30 cellular contexts compared by ENCODE assay signal in the genomic region with DNA sequence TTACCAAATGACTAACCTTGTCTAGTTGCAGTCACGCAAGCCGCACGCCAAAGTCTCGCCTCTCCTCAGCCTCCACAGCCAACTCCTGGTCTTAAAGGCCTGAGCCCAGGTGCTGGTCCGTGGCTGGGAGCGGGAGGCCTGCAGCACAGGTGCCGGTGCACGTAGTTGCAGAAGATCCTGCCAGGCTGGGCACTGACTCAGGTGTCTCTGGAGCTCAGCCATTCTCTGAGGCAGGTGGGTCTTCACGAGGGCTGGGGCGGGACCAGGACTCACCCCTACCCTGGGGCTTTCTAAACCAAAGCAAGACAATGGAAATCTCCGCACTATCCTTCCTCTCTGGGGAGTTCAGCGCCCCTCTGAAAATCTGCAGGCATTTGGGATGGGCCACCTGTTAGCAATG.
A peak's percentile ranks its signal among the peaks of the same experiment; 100 is the strongest.
DNase-seq lines count a peak whose midpoint lies in the region; ATAC-seq, FAIRE-seq and TF ChIP-seq lines count a peak whose summit lies in the region.
"Had no signal": no experiment of that assay in that cellular context is flagged by ENCODE, and none has a peak within 500 bp of the region (broad histone marks: within the 10 kb centered on the region; RNA-seq: fewer than 3 reads in every experiment).

No MANE protein-coding gene starts in this region.

- H3K27me3 ChIP-seq in K562 (ENCODE audit: control insufficient read depth in 2 of 2, insufficient read depth in 2 of 2, low read length in 2 of 2) (no peaks in the 10 kb centered on the region), iPS-18a (ENCODE audit: control insufficient read depth, insufficient read depth, low read length) (no peaks in the 10 kb centered on the region)

- H3K4me3 Mint-ChIP-seq in type B pancreatic cell (no peak overlapping the region), nephron progenitor cell (no peak overlapping the region)
- H3K4me3 Mint-ChIP-seq: activated naive CD8-positive, alpha-beta T cell treated with anti-CD3 and anti-CD28 coated beads, Interleukin-2, amount 10 ng/mL, durations not matched to agents 7 days and 5 days; activated T-cell treated with anti-CD3 and anti-CD28 coated beads, Interleukin-2, amount 50 U/mL, for 24 hours; CD4-positive, CD25-positive, alpha-beta regulatory T cell; T-helper 2 cell treated with Interferon-gamma antibody and Interleukin-4, amounts not matched to agents 5 μg/mL and 100 μg/mL, for 36 hours had no signal

- H3K9me3 ChIP-seq in K562 (replicated peaks; ENCODE audit: control insufficient read depth, insufficient read depth, low read depth, low read length) (no peaks in the 10 kb centered on the region), iPS-18a (ENCODE audit: control insufficient read depth, low read depth, low read length) (no peaks in the 10 kb centered on the region)
- H3K9me3 ChIP-seq: HAP-1, psoas muscle, thoracic aorta had no signal

- H3K4me1 Mint-ChIP-seq in type B pancreatic cell (ENCODE audit: unreplicated experiment) (peaks cover 27% of the 10 kb centered on the region), nephron progenitor cell (peaks cover 71% of the 10 kb centered on the region)

- H3K9ac ChIP-seq in K562 (ENCODE audit: insufficient read depth in 1 of 2, low read depth in 2 of 2, low read length in 2 of 2) (0 out of 4 replicates have a peak overlapping the region, but pooled peaks of 1 of the 2 experiments have one; percentile 54), iPS-18a (ENCODE audit: low read length) (peak overlapping the region; percentile 48)

- H3K4me3 ChIP-seq in K562 (no peak overlapping the region), iPS-18a (ENCODE audit: low read length) (no peak overlapping the region)
- H3K4me3 ChIP-seq: HAP-1, PC-9, psoas muscle, thoracic aorta had no signal

- no peak for TF ChIP-seq POLR2A in K562 (conservative IDR thresholded peaks at IDR 0.05)

- no peak for FAIRE-seq in K562 (lab: Jason Lieb, UNC)
- FAIRE-seq: G401.6, HTR-8/SVneo had no signal

- H3K9me3 Mint-ChIP-seq in type B pancreatic cell (no peaks in the 10 kb centered on the region), nephron progenitor cell (no peaks in the 10 kb centered on the region)
- H3K9me3 Mint-ChIP-seq: activated naive CD8-positive, alpha-beta T cell treated with anti-CD3 and anti-CD28 coated beads, Interleukin-2, amount 10 ng/mL, durations not matched to agents 7 days and 5 days; activated T-cell treated with anti-CD3 and anti-CD28 coated beads, Interleukin-2, amount 50 U/mL, for 24 hours; T-helper 2 cell treated with Interferon-gamma antibody and Interleukin-4, amounts not matched to agents 5 μg/mL and 100 μg/mL, for 36 hours had no signal

- intact Hi-C loops in K562 (cut with micrococcal nuclease): no loop called here

- H3K36me3 Mint-ChIP-seq in type B pancreatic cell (peaks cover 15% of the 10 kb centered on the region), nephron progenitor cell (ENCODE audit: low read depth) (peaks cover 11% of the 10 kb centered on the region)

- in situ Hi-C loops in K562 (cut with MboI): no loop called here

- no peak for TF ChIP-seq EP300 in K562 (IDR thresholded peaks at IDR 0.05; ENCODE audit: low read length)

- H3K4me2 ChIP-seq in K562 (ENCODE audit: insufficient read depth, low read length): no peak overlapping the region
- H3K4me2 ChIP-seq: PC-9 had no signal

- peak; percentile 35 for DNase-seq in NCI-H82 (lab: John Stamatoyannopoulos, UW)
- DNase-seq in NCI-H82 treated with DMSO at 0.1 percent for 48 hours (lab: John Stamatoyannopoulos, UW; ENCODE audit: unreplicated experiment): no peak
- DNase-seq in K562 (ENCODE audit: extremely low read depth in 1 of 4, low spot score in 3 of 4): no peak
- no peak for DNase-seq in type B pancreatic cell (ENCODE audit: extremely low spot score, unreplicated experiment)
- no peak for DNase-seq in EL
- no peak for DNase-seq in kidney tubule cell (ENCODE audit: low spot score)
- no peak for DNase-seq in nephron progenitor cell
- DNase-seq: activated CD4-positive, alpha-beta T cell treated with anti-CD3 and anti-CD28 coated beads for 48 hours; activated gamma-delta T cell; activated naive CD8-positive, alpha-beta T cell treated with anti-CD3 and anti-CD28 coated beads, Interleukin-2, amount 10 ng/mL, durations not matched to agents 7 days and 5 days; activated T-cell treated with anti-CD3 and anti-CD28 coated beads, Interleukin-2, amount 50 U/mL, for 24 hours; CD4-positive, CD25-positive, alpha-beta regulatory T cell; central memory CD4-positive, alpha-beta T cell; glutamatergic neuron; mammary epithelial cell; NCI-H2171; NCI-H510A; NK-92 treated with Interleukin-12 subunit alpha and Interleukin-12 subunit beta, amount 100 ng/mL, for 24 hours; nucleus accumbens; PC-9; psoas muscle; SHP77; stimulated activated naive CD8-positive, alpha-beta T cell treated with anti-CD3 and anti-CD28 coated beads, Interleukin-15, Interleukin-2, amounts not matched to agents 100 U/mL and 50 U/mL, for 24 hours had no signal

- H3K27me3 Mint-ChIP-seq in type B pancreatic cell: no peaks in the 10 kb centered on the region
- peaks cover 4% of the 10 kb centered on the region for H3K27me3 Mint-ChIP-seq in nephron progenitor cell (ENCODE audit: low read depth, poor library complexity)
- H3K27me3 Mint-ChIP-seq: activated naive CD8-positive, alpha-beta T cell treated with anti-CD3 and anti-CD28 coated beads, Interleukin-2, amount 10 ng/mL, durations not matched to agents 7 days and 5 days; activated T-cell treated with anti-CD3 and anti-CD28 coated beads, Interleukin-2, amount 50 U/mL, for 24 hours; CD4-positive, CD25-positive, alpha-beta regulatory T cell had no signal

- peaks cover 5% of the 10 kb centered on the region; the same call in 1 of the 2 replicates for H4K20me1 ChIP-seq in K562 (replicated peaks; ENCODE audit: control insufficient read depth, insufficient read depth, low read length)

- H3K27ac ChIP-seq in K562 (ENCODE audit: extremely low read depth, low read depth, low read length): no peak overlapping the region
- peak overlapping the region; percentile 61 for H3K27ac ChIP-seq in iPS-18a (ENCODE audit: low read length)
- H3K27ac ChIP-seq: 22Rv1, PC-9, psoas muscle, thoracic aorta had no signal

- CTCF ChIA-PET in K562 (lab: Yijun Ruan, JAX; ENCODE audit: low intra/inter-chr PET ratio): no interaction called here

- H3K4me1 ChIP-seq in K562 (replicated peaks in 1 of 2; ENCODE audit: control insufficient read depth in 2 of 2, insufficient read depth in 2 of 2, low read length in 2 of 2): peaks cover 6 to 29% of the 10 kb centered on the region in 2 experiments; a peak in 4 of 5 replicates
- peaks cover 38% of the 10 kb centered on the region for H3K4me1 ChIP-seq in iPS-18a (ENCODE audit: control insufficient read depth, low read depth, low read length)
- H3K4me1 ChIP-seq: psoas muscle had no signal

- H3K79me2 ChIP-seq in K562 (ENCODE audit: control insufficient read depth, insufficient read depth, low read length): no peaks in the 10 kb centered on the region

- no peak for ATAC-seq in K562
- ATAC-seq: psoas muscle had no signal

- peak overlapping the region; percentile 27 for H3K27ac Mint-ChIP-seq in type B pancreatic cell
- no peak overlapping the region for H3K27ac Mint-ChIP-seq in nephron progenitor cell
- H3K27ac Mint-ChIP-seq: activated naive CD8-positive, alpha-beta T cell treated with anti-CD3 and anti-CD28 coated beads, Interleukin-2, amount 10 ng/mL, durations not matched to agents 7 days and 5 days; activated T-cell treated with anti-CD3 and anti-CD28 coated beads, Interleukin-2, amount 50 U/mL, for 24 hours; CD4-positive, CD25-positive, alpha-beta regulatory T cell; T-helper 2 cell treated with Interferon-gamma antibody and Interleukin-4, amounts not matched to agents 5 μg/mL and 100 μg/mL, for 36 hours had no signal

- WGBS in K562 (ENCODE audit: insufficient coverage, low coverage, missing lambda C conversion rate): 82% methylated on average over 12 of the region's 12 CpGs

- H2AFZ ChIP-seq in K562 (ENCODE audit: low read depth, low read length): no peak overlapping the region
- H2AFZ ChIP-seq: PC-9 had no signal

- H3K9me1 ChIP-seq in K562 (ENCODE audit: control insufficient read depth, insufficient read depth, low read length): no peaks in the 10 kb centered on the region

- H3K36me3 ChIP-seq in K562 (ENCODE audit: control insufficient read depth, insufficient read depth, low read length): peaks cover 6% of the 10 kb centered on the region; the same call in 1 of the 3 replicates
- H3K36me3 ChIP-seq in iPS-18a (ENCODE audit: control insufficient read depth, low read depth, low read length): no peaks in the 10 kb centered on the region
- H3K36me3 ChIP-seq: HAP-1, thoracic aorta had no signal

- no TSS peak for BruUV-seq in K562 (replicated peaks; lab: Mats Ljungman, UMichigan)

- POLR2A ChIA-PET in K562 (lab: Yijun Ruan, JAX): no interaction called here

- TF ChIP-seq CTCF in K562 (IDR thresholded peaks at IDR 0.05 in 2 of 3, conservative IDR thresholded peaks at IDR 0.05 in 1 of 3; ENCODE audit: insufficient read depth in 2 of 3, low read depth in 1 of 3, low read length in 3 of 3) (no peak), type B pancreatic cell (conservative IDR thresholded peaks at IDR 0.05) (no peak), nephron progenitor cell (IDR thresholded peaks at IDR 0.05) (no peak)

- no peak for TF ChIP-seq RAD21 in K562 (CRISPR knock-in tag; conservative IDR thresholded peaks at IDR 0.05 in 1 of 2, IDR thresholded peaks at IDR 0.05 in 1 of 2)

TF ChIP-seq in K562, 482 proteins besides CTCF, POLR2A, EP300 and RAD21 (continues in another document):
- TF ChIP-seq POLR2G (IDR thresholded peaks at IDR 0.05; ENCODE audit: low read depth, low read length): peak; percentile 46; the same call in 1 of the 2 replicates
- TF ChIP-seq SAFB (IDR thresholded peaks at IDR 0.05; ENCODE audit: borderline replicate concordance, low read depth, low read length): no peak
- peak; percentile 22 for TF ChIP-seq RBM22 (IDR thresholded peaks at IDR 0.05; ENCODE audit: low read depth, low read length, poor library complexity, severe bottlenecking)
- TF ChIP-seq, protein P1, sequence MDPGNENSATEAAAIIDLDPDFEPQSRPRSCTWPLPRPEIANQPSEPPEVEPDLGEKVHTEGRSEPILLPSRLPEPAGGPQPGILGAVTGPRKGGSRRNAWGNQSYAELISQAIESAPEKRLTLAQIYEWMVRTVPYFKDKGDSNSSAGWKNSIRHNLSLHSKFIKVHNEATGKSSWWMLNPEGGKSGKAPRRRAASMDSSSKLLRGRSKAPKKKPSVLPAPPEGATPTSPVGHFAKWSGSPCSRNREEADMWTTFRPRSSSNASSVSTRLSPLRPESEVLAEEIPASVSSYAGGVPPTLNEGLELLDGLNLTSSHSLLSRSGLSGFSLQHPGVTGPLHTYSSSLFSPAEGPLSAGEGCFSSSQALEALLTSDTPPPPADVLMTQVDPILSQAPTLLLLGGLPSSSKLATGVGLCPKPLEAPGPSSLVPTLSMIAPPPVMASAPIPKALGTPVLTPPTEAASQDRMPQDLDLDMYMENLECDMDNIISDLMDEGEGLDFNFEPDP (CRISPR knock-in tag; IDR thresholded peaks at IDR 0.05): no peak
